13 cellular contexts compared by ENCODE assay signal in genomic region chr20:31680286-31681127, GRCh38. TPM values are rescaled to one million over a fixed set of nuclear protein-coding genes. Genes with fewer than 3 reads are reported as not detected.
DNase-seq lines count a peak whose midpoint lies in the region; ATAC-seq, FAIRE-seq and TF ChIP-seq lines count a peak whose summit lies in the region.
"Had no signal": no experiment of that assay in that cellular context is flagged by ENCODE, and none has a peak within 500 bp of the region (broad histone marks: within the 10 kb centered on the region; RNA-seq: fewer than 3 reads in every experiment).

No MANE protein-coding gene starts in this region.

- POLR2A ChIA-PET in A549 (lab: Yijun Ruan, JAX) = no interaction called here
- POLR2A ChIA-PET in activated CD8-positive, alpha-beta T cell treated with anti-CD3 and anti-CD28 coated beads, Interleukin-2, amount 10 ng/mL, durations not matched to agents 7 days and 5 days (lab: Charles Lee) = interaction anchor here (0.7 to 10.0 kb wide), 2 partner anchors 20 to 39 kb away, joined by 3 to 193 read pairs; partner anchors contain the start of gene BCL2L1

- H3K9me2 ChIP-seq in GM23338 (ENCODE audit: insufficient read depth) = no peaks in the 10 kb centered on the region; the same call in 1 of the 2 replicates

- H3K9me3 Mint-ChIP-seq in GM23338 = no peaks in the 10 kb centered on the region
- no peaks in the 10 kb centered on the region for H3K9me3 Mint-ChIP-seq in activated CD8-positive, alpha-beta T cell treated with anti-CD3 and anti-CD28 coated beads, Interleukin-2, amount 10 ng/mL, durations not matched to agents 7 days and 5 days (ENCODE audit: insufficient read depth)

- H4K8ac ChIP-seq in mesendoderm (ENCODE audit: low read depth, low read length) = no peak overlapping the region

- H2AK5ac ChIP-seq in mesendoderm (ENCODE audit: low read length) = no peak overlapping the region

- peaks cover 2% of the 10 kb centered on the region for H3K27me3 Mint-ChIP-seq in GM23338 (ENCODE audit: insufficient read depth, low read depth, poor library complexity)
- no peaks in the 10 kb centered on the region for H3K27me3 Mint-ChIP-seq in activated CD8-positive, alpha-beta T cell treated with anti-CD3 and anti-CD28 coated beads, Interleukin-2, amount 10 ng/mL, durations not matched to agents 7 days and 5 days (ENCODE audit: low read depth)

- H4K5ac ChIP-seq in mesendoderm (ENCODE audit: low read length) = no peak overlapping the region

- H3K36me3 ChIP-seq in GM23338 (ENCODE audit: insufficient read depth) = 0 out of 2 replicates have a peak, but pooled peaks cover 12% of the 10 kb centered on the region
- H3K36me3 ChIP-seq in mesendoderm (ENCODE audit: control insufficient read depth, insufficient read depth, low read length) = no peaks in the 10 kb centered on the region

- FAIRE-seq in A549 (lab: Jason Lieb, UNC) = no peak

- H3K9me3 ChIP-seq in A549 = no peaks in the 10 kb centered on the region

- H3K4me3 ChIP-seq in A549 (no peak overlapping the region), GM23338 (no peak overlapping the region), mesendoderm (ENCODE audit: low read length) (no peak overlapping the region)
- H3K4me3 ChIP-seq: smooth muscle cell had no signal

- H3K4ac ChIP-seq in mesendoderm (ENCODE audit: low read depth, low read length) = no peak overlapping the region

- DNase-seq in A549 (ENCODE audit: low read depth in 1 of 2, low spot score in 1 of 2) = no peak
- DNase-seq in GM23338 (ENCODE audit: low spot score) = no peak
- no peak for DNase-seq in activated CD8-positive, alpha-beta T cell treated with anti-CD3 and anti-CD28 coated beads, Interleukin-2, amount 10 ng/mL, durations not matched to agents 7 days and 5 days
- peak; percentile 33 for DNase-seq in mesendoderm
- DNase-seq in activated effector memory CD4-positive, alpha-beta T cell treated with Interleukin-2 at 50 U/mL for 16 hours = no peak
- no peak for DNase-seq in ureter (ENCODE audit: low spot score)
- no peak for DNase-seq in iPS-NIHi7 (ENCODE audit: extremely low spot score)
- DNase-seq: COR-L47; effector CD8-positive, alpha-beta T cell; NCI-H1417 treated with DMSO at 0.1 percent for 48 hours; NCI-H774 had no signal

- no peak for TF ChIP-seq POLR2A in A549 (IDR thresholded peaks at IDR 0.05; ENCODE audit: low read length)

- H3F3A ChIP-seq in GM23338 (replicated peaks; ENCODE audit: low read depth) = peaks cover 37% of the 10 kb centered on the region

- H3K36me3 Mint-ChIP-seq in GM23338 (ENCODE audit: low read depth) = peaks cover 12% of the 10 kb centered on the region
- H3K36me3 Mint-ChIP-seq in activated CD8-positive, alpha-beta T cell treated with anti-CD3 and anti-CD28 coated beads, Interleukin-2, amount 10 ng/mL, durations not matched to agents 7 days and 5 days (ENCODE audit: low read depth) = peaks cover 80% of the 10 kb centered on the region

- H2BK120ac ChIP-seq in mesendoderm (ENCODE audit: low read depth, low read length) = no peak overlapping the region

- peaks cover 33% of the 10 kb centered on the region for H4K20me1 ChIP-seq in GM23338 (replicated peaks; ENCODE audit: insufficient read depth)

- TF ChIP-seq CTCF in A549 (IDR thresholded peaks at IDR 0.05) = no peak
- TF ChIP-seq CTCF in GM23338 (conservative IDR thresholded peaks at IDR 0.05; ENCODE audit: low read depth in 2 of 2) = no peak

- ATAC-seq in A549 = peak in 1 of 2 experiments; percentile 5; a peak in 2 of 6 replicates
- ATAC-seq in GM23338 = no peak
- ATAC-seq in activated CD8-positive, alpha-beta T cell treated with anti-CD3 and anti-CD28 coated beads, Interleukin-2, amount 10 ng/mL, durations not matched to agents 7 days and 5 days = no peak
- no peak for ATAC-seq in HG03442 (IDR thresholded peaks at IDR 0.05; ENCODE audit: unreplicated experiment)

- H3K56ac ChIP-seq in mesendoderm (ENCODE audit: low read length) = no peak overlapping the region

- no peak overlapping the region for H2BK5ac ChIP-seq in mesendoderm (ENCODE audit: low read length)

- H2BK15ac ChIP-seq in mesendoderm (replicated peaks; ENCODE audit: low read depth) = no peak overlapping the region

- peaks cover 10% of the 10 kb centered on the region for H3K79me1 ChIP-seq in mesendoderm (ENCODE audit: low read length)

- peaks cover 20% of the 10 kb centered on the region for H3K4me1 Mint-ChIP-seq in GM23338
- peaks cover 92% of the 10 kb centered on the region for H3K4me1 Mint-ChIP-seq in activated CD8-positive, alpha-beta T cell treated with anti-CD3 and anti-CD28 coated beads, Interleukin-2, amount 10 ng/mL, durations not matched to agents 7 days and 5 days (ENCODE audit: low read depth)

- WGBS in A549 (ENCODE audit: missing lambda C conversion rate) = 66% methylated on average over 7 of the region's 7 CpGs
- no CpG with 5 or more reads among the region's 7 CpGs for WGBS in mesendoderm (ENCODE audit: extremely low coverage, insufficient coverage, low lambda C conversion rate)

- H3K27me3 ChIP-seq in GM23338 (ENCODE audit: insufficient read depth) (no peaks in the 10 kb centered on the region), mesendoderm (ENCODE audit: insufficient read depth, low read length, poor library complexity) (no peaks in the 10 kb centered on the region)

- no peak overlapping the region for H2AFZ ChIP-seq in GM23338

- H3K18ac ChIP-seq in mesendoderm (ENCODE audit: low read length) = no peak overlapping the region

- no peak overlapping the region for H3K9ac ChIP-seq in mesendoderm (ENCODE audit: low read length)

- no peak overlapping the region for H3K4me3 Mint-ChIP-seq in GM23338
- no peak overlapping the region for H3K4me3 Mint-ChIP-seq in activated CD8-positive, alpha-beta T cell treated with anti-CD3 and anti-CD28 coated beads, Interleukin-2, amount 10 ng/mL, durations not matched to agents 7 days and 5 days

- no peak overlapping the region for H3K27ac Mint-ChIP-seq in GM23338
- peak overlapping the region; percentile 76 for H3K27ac Mint-ChIP-seq in activated CD8-positive, alpha-beta T cell treated with anti-CD3 and anti-CD28 coated beads, Interleukin-2, amount 10 ng/mL, durations not matched to agents 7 days and 5 days

- H3K4me1 ChIP-seq in A549 (peaks cover 99% of the 10 kb centered on the region), GM23338 (ENCODE audit: insufficient read depth) (peaks cover 17% of the 10 kb centered on the region), mesendoderm (ENCODE audit: control insufficient read depth, low read depth, low read length) (peaks cover 16% of the 10 kb centered on the region)

- no peak for TF ChIP-seq EP300 in A549 (IDR thresholded peaks at IDR 0.05)

- CTCF ChIA-PET in A549 (lab: Yijun Ruan, JAX) = interaction anchor here (1.2 to 11.6 kb wide), 7 partner anchors 14 to 46 kb away, joined by 3 to 88 read pairs (median 7); partner anchors contain the start of gene BCL2L1
- CTCF ChIA-PET in activated CD8-positive, alpha-beta T cell treated with anti-CD3 and anti-CD28 coated beads, Interleukin-2, amount 10 ng/mL, durations not matched to agents 7 days and 5 days (lab: Charles Lee) = interaction anchor here (0.8 to 8.4 kb wide), 3 partner anchors 19 to 117 kb away, joined by 3 to 186 read pairs (median 95); partner anchors contain the start of gene BCL2L1

- H3K23ac ChIP-seq in mesendoderm (ENCODE audit: low read length) = peak overlapping the region; percentile 35

- peaks cover 74% of the 10 kb centered on the region for H3K79me2 ChIP-seq in GM23338 (replicated peaks; ENCODE audit: insufficient read depth)
- H3K79me2 ChIP-seq in mesendoderm (ENCODE audit: control insufficient read depth, insufficient read depth, low read length) = no peaks in the 10 kb centered on the region

- TF ChIP-seq RAD21 in A549 (conservative IDR thresholded peaks at IDR 0.05 in 1 of 2, IDR thresholded peaks at IDR 0.05 in 1 of 2) = no peak

- peak overlapping the region; percentile 45 for H3K4me2 ChIP-seq in A549
- no peak overlapping the region for H3K4me2 ChIP-seq in GM23338
- no peak overlapping the region for H3K4me2 ChIP-seq in mesendoderm (ENCODE audit: low read length)
- H3K4me2 ChIP-seq: smooth muscle cell had no signal

- H3K27ac ChIP-seq in A549 (peak overlapping the region; percentile 58 to 75), GM23338 (ENCODE audit: low read depth) (peak overlapping the region; percentile 40; the same call in 1 of the 2 replicates), mesendoderm (ENCODE audit: low read depth, low read length) (no peak overlapping the region)

RNA-seq across cellular contexts. Expression of gene BCL2L1, which starts 42.2 kb away (rescaled TPM):
- 159 and 178 TPM in 2 replicates for polyA plus RNA-seq in A549 (2011; rRNA removed)
- polyA plus RNA-seq in A549 (2012; cell fraction: cytosol; rRNA removed) = 100 and 118 TPM in 2 replicates
- 93.5 and 108 TPM in 2 replicates for polyA plus RNA-seq in A549 (2012; cell fraction: nucleus; rRNA removed)
- polyA plus RNA-seq in A549 (2017; fragmentation: RNase III; extraction: RNeasy Plus Mini Kit Qiagen cat#74134 plus additional on column Dnase treatment) = 143 to 157 TPM (median 154 TPM) in 3 replicates
- polyA minus RNA-seq in A549 (2011; rRNA and poly(A)+ RNA removed) = 116 and 122 TPM in 2 replicates
- 108 and 110 TPM in 2 replicates for total RNA-seq in GM23338 (2014; rRNA removed; shearing (Covaris generic))
- polyA plus RNA-seq in GM23338 (2016; fragmentation: Nextera tagmentation; extraction: Ambion mirVana) = 39.9 and 42.4 TPM in 2 replicates
- 10 to 100 TPM; 71.4 to 73.0 TPM for total RNA-seq in activated CD8-positive, alpha-beta T cell treated with anti-CD3 and anti-CD28 coated beads, Interleukin-2, amount 10 ng/mL, durations not matched to agents 7 days and 5 days
- 41.9 TPM for polyA plus RNA-seq in mesendoderm (2013, experiment 1 of 2)
- polyA plus RNA-seq in mesendoderm (2013, experiment 2 of 2) = 43.7 TPM
- total RNA-seq in ureter = 91.4 TPM

RNA-seq across cellular contexts. Expression of gene COX4I2, which starts 42.8 kb away (rescaled TPM):
- not detected in 2 replicates for polyA plus RNA-seq in A549 (2011; rRNA removed)
- not detected in 2 replicates for polyA plus RNA-seq in A549 (2012; cell fraction: cytosol; rRNA removed)
- polyA plus RNA-seq in A549 (2012; cell fraction: nucleus; rRNA removed) = not detected in 2 replicates
- not detected in 3 replicates for polyA plus RNA-seq in A549 (2017; fragmentation: RNase III; extraction: RNeasy Plus Mini Kit Qiagen cat#74134 plus additional on column Dnase treatment)
- not detected in 2 replicates for polyA minus RNA-seq in A549 (2011; rRNA and poly(A)+ RNA removed)
- not detected in 2 replicates for total RNA-seq in GM23338 (2014; rRNA removed; shearing (Covaris generic))
- polyA plus RNA-seq in GM23338 (2016; fragmentation: Nextera tagmentation; extraction: Ambion mirVana) = 0.63 and 1.1 TPM in 2 replicates
- not detected for total RNA-seq in activated CD8-positive, alpha-beta T cell treated with anti-CD3 and anti-CD28 coated beads, Interleukin-2, amount 10 ng/mL, durations not matched to agents 7 days and 5 days
- polyA plus RNA-seq in mesendoderm (2013, experiment 1 of 2) = 0.06 TPM
- polyA plus RNA-seq in mesendoderm (2013, experiment 2 of 2) = not detected
- 4.0 TPM for total RNA-seq in ureter
- total RNA-seq: smooth muscle cell had no signal

RNA-seq across cellular contexts. Expression of gene TPX2, which starts 58.6 kb away (rescaled TPM):
- polyA plus RNA-seq in A549 (2011; rRNA removed) (79.4 and 92.9 TPM in 2 replicates), A549 (2017; fragmentation: RNase III; extraction: RNeasy Plus Mini Kit Qiagen cat#74134 plus additional on column Dnase treatment) (84.9 to 106 TPM (median 92.9 TPM) in 3 replicates), GM23338 (2016; fragmentation: Nextera tagmentation; extraction: Ambion mirVana) (94.1 and 101 TPM in 2 replicates)
- 33.0 and 33.5 TPM in 2 replicates for polyA plus RNA-seq in A549 (2012; cell fraction: cytosol; rRNA removed)
- polyA plus RNA-seq in A549 (2012; cell fraction: nucleus; rRNA removed) = 30.7 and 46.3 TPM in 2 replicates
- polyA minus RNA-seq in A549 (2011; rRNA and poly(A)+ RNA removed) = 39.4 and 42.7 TPM in 2 replicates
- 148 and 159 TPM in 2 replicates for total RNA-seq in GM23338 (2014; rRNA removed; shearing (Covaris generic))
- 100 to 1,000 TPM; 172 to 174 TPM for total RNA-seq in activated CD8-positive, alpha-beta T cell treated with anti-CD3 and anti-CD28 coated beads, Interleukin-2, amount 10 ng/mL, durations not matched to agents 7 days and 5 days
- polyA plus RNA-seq in mesendoderm (2013, experiment 1 of 2) = 119 TPM
- polyA plus RNA-seq in mesendoderm (2013, experiment 2 of 2) = 120 TPM
- 0.81 TPM for total RNA-seq in ureter

Comparison
In these comparisons a context has a peak if more than half of its experiments do, and no peak if none do; other contexts are left out.
1. RNA of gene TPX2, which starts 58.6 kb away (total RNA-seq): 172 to 174 TPM in activated CD8-positive, alpha-beta T cell treated with anti-CD3 and anti-CD28 coated beads, Interleukin-2, amount 10 ng/mL, durations not matched to agents 7 days and 5 days and 148 to 159 TPM in GM23338; 0.81 TPM in ureter (single experiment); every median in the first group is over 10 times any median in the second.